In the genomic region with DNA sequence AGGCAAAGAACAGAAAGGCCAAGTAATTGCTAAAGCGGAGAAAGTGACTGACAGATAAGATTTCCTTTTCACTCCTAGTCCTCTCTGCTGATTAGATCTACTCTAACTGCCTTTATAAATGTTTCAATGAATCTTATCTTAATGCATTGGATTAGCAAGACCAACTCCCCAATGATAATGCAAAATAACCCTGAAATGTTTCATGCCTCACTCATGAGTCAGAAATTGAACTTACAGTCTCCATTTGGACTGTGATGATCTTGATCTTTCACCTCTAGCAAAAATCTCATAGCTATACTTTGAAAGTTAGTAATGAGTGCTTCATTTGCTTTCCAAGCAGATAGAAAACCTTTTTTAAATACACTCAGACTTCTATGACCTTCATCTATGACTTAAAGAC, we compare ENCODE assay signal across 1 cellular context.
TF ChIP-seq lines count a peak whose summit lies in the region.

No MANE protein-coding gene starts in this region.

TF ChIP-seq in HepG2, 621 proteins besides CTCF, POLR2A, EP300 and RAD21 (continued from another document):
- no peak for TF ChIP-seq ZFY (CRISPR knock-in tag; IDR thresholded peaks at IDR 0.05)
- TF ChIP-seq, protein P1, sequence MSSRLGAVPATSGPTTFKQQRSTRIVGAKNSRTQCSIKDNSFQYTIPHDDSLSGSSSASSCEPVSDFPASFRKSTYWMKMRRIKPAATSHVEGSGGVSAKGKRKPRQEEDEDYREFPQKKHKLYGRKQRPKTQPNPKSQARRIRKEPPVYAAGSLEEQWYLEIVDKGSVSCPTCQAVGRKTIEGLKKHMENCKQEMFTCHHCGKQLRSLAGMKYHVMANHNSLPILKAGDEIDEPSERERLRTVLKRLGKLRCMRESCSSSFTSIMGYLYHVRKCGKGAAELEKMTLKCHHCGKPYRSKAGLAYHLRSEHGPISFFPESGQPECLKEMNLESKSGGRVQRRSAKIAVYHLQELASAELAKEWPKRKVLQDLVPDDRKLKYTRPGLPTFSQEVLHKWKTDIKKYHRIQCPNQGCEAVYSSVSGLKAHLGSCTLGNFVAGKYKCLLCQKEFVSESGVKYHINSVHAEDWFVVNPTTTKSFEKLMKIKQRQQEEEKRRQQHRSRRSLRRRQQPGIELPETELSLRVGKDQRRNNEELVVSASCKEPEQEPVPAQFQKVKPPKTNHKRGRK (CRISPR knock-in tag; IDR thresholded peaks at IDR 0.05): no peak
- TF ChIP-seq ZNF773 (CRISPR knock-in tag; IDR thresholded peaks at IDR 0.05; ENCODE audit: borderline replicate concordance): no peak
- TF ChIP-seq, protein P2, sequence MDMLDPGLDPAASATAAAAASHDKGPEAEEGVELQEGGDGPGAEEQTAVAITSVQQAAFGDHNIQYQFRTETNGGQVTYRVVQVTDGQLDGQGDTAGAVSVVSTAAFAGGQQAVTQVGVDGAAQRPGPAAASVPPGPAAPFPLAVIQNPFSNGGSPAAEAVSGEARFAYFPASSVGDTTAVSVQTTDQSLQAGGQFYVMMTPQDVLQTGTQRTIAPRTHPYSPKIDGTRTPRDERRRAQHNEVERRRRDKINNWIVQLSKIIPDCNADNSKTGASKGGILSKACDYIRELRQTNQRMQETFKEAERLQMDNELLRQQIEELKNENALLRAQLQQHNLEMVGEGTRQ (IDR thresholded peaks at IDR 0.05; ENCODE audit: low read depth, low read length): no peak
- TF ChIP-seq, protein P2 (CRISPR knock-in tag; IDR thresholded peaks at IDR 0.05; ENCODE audit: borderline replicate concordance): no peak
- TF ChIP-seq, protein P3, sequence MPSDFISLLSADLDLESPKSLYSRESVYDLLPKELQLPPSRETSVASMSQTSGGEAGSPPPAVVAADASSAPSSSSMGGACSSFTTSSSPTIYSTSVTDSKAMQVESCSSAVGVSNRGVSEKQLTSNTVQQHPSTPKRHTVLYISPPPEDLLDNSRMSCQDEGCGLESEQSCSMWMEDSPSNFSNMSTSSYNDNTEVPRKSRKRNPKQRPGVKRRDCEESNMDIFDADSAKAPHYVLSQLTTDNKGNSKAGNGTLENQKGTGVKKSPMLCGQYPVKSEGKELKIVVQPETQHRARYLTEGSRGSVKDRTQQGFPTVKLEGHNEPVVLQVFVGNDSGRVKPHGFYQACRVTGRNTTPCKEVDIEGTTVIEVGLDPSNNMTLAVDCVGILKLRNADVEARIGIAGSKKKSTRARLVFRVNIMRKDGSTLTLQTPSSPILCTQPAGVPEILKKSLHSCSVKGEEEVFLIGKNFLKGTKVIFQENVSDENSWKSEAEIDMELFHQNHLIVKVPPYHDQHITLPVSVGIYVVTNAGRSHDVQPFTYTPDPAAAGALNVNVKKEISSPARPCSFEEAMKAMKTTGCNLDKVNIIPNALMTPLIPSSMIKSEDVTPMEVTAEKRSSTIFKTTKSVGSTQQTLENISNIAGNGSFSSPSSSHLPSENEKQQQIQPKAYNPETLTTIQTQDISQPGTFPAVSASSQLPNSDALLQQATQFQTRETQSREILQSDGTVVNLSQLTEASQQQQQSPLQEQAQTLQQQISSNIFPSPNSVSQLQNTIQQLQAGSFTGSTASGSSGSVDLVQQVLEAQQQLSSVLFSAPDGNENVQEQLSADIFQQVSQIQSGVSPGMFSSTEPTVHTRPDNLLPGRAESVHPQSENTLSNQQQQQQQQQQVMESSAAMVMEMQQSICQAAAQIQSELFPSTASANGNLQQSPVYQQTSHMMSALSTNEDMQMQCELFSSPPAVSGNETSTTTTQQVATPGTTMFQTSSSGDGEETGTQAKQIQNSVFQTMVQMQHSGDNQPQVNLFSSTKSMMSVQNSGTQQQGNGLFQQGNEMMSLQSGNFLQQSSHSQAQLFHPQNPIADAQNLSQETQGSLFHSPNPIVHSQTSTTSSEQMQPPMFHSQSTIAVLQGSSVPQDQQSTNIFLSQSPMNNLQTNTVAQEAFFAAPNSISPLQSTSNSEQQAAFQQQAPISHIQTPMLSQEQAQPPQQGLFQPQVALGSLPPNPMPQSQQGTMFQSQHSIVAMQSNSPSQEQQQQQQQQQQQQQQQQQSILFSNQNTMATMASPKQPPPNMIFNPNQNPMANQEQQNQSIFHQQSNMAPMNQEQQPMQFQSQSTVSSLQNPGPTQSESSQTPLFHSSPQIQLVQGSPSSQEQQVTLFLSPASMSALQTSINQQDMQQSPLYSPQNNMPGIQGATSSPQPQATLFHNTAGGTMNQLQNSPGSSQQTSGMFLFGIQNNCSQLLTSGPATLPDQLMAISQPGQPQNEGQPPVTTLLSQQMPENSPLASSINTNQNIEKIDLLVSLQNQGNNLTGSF (CRISPR knock-in tag; IDR thresholded peaks at IDR 0.05): no peak
- TF ChIP-seq ZNF614 (CRISPR knock-in tag; IDR thresholded peaks at IDR 0.05; ENCODE audit: borderline replicate concordance): no peak
- no peak for TF ChIP-seq ZNF251 (CRISPR knock-in tag; IDR thresholded peaks at IDR 0.05)
- no peak for TF ChIP-seq CBX1 (IDR thresholded peaks at IDR 0.05; ENCODE audit: low read depth)
